In the genomic region with DNA sequence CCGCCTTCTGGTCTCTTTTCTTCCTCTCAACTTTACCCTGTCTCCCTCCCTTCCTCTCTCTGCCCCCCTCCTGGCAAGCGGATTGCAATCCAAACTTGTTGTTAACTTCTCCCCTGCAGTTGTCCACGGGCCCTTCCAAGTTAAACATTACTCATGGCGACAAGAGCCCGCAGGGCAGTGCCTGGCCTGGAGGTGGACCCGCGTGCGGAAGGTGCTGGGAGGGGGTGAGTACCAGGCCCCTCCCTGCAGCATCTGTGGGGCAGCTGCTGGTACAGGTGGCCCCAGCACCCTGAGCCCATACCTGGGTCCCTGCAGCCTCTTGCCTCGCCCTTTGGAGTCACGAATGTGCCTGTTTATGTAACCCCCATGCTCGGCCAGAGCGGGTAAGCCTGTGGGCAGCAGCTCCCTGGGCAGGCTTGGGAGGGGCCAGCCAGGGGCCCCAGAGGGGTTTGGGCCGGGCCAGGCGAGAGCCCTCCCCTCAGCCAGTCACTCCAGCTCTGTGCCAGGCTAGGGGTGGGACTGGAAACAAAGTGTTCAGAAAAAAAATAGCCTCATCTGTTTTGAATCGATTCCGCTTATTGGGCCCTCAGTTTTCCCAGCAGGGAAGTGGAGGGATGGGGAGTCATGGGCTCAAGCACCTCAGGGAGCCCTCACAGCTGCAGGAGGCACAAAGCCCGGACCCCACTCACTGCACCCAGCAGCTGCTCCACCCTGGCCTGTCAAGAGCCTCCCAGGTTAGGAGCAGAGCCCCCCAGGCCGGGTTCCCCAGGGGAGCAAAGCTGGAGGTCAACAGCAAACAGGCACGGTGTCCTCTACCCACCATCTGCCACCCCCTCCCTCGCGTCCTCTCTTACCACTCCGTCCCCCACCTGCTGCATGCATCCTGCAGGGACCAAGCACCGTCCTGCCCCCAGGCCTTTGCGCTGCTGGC, we compare ENCODE assay signal across 1 cellular context.
TF ChIP-seq lines count a peak whose summit lies in the region.

No MANE protein-coding gene starts in this region.

TF ChIP-seq in HepG2, 621 proteins besides CTCF, POLR2A, EP300 and RAD21 (continued from another document and continues in another):
- TF ChIP-seq, protein P1, sequence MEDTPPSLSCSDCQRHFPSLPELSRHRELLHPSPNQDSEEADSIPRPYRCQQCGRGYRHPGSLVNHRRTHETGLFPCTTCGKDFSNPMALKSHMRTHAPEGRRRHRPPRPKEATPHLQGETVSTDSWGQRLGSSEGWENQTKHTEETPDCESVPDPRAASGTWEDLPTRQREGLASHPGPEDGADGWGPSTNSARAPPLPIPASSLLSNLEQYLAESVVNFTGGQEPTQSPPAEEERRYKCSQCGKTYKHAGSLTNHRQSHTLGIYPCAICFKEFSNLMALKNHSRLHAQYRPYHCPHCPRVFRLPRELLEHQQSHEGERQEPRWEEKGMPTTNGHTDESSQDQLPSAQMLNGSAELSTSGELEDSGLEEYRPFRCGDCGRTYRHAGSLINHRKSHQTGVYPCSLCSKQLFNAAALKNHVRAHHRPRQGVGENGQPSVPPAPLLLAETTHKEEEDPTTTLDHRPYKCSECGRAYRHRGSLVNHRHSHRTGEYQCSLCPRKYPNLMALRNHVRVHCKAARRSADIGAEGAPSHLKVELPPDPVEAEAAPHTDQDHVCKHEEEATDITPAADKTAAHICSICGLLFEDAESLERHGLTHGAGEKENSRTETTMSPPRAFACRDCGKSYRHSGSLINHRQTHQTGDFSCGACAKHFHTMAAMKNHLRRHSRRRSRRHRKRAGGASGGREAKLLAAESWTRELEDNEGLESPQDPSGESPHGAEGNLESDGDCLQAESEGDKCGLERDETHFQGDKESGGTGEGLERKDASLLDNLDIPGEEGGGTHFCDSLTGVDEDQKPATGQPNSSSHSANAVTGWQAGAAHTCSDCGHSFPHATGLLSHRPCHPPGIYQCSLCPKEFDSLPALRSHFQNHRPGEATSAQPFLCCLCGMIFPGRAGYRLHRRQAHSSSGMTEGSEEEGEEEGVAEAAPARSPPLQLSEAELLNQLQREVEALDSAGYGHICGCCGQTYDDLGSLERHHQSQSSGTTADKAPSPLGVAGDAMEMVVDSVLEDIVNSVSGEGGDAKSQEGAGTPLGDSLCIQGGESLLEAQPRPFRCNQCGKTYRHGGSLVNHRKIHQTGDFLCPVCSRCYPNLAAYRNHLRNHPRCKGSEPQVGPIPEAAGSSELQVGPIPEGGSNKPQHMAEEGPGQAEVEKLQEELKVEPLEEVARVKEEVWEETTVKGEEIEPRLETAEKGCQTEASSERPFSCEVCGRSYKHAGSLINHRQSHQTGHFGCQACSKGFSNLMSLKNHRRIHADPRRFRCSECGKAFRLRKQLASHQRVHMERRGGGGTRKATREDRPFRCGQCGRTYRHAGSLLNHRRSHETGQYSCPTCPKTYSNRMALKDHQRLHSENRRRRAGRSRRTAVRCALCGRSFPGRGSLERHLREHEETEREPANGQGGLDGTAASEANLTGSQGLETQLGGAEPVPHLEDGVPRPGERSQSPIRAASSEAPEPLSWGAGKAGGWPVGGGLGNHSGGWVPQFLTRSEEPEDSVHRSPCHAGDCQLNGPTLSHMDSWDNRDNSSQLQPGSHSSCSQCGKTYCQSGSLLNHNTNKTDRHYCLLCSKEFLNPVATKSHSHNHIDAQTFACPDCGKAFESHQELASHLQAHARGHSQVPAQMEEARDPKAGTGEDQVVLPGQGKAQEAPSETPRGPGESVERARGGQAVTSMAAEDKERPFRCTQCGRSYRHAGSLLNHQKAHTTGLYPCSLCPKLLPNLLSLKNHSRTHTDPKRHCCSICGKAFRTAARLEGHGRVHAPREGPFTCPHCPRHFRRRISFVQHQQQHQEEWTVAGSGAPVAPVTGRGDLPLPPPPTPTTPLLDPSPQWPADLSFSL (CRISPR knock-in tag; IDR thresholded peaks at IDR 0.05) = no peak
- TF ChIP-seq, protein P2, sequence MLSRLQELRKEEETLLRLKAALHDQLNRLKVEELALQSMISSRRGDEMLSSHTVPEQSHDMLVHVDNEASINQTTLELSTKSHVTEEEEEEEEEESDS (CRISPR knock-in tag; IDR thresholded peaks at IDR 0.05; ENCODE audit: borderline replicate concordance) = no peak
- TF ChIP-seq JUN (CRISPR knock-in tag; IDR thresholded peaks at IDR 0.05) (no peak), NFKBIZ (CRISPR knock-in tag; IDR thresholded peaks at IDR 0.05) (no peak), SP4 (CRISPR knock-in tag; IDR thresholded peaks at IDR 0.05) (no peak), HES4 (CRISPR knock-in tag; IDR thresholded peaks at IDR 0.05; ENCODE audit: borderline replicate concordance) (no peak), CAMTA2 (CRISPR knock-in tag; IDR thresholded peaks at IDR 0.05; ENCODE audit: borderline replicate concordance) (no peak), EZH2 (conservative IDR thresholded peaks at IDR 0.05; ENCODE audit: low read depth, low read length) (no peak), SKI (IDR thresholded peaks at IDR 0.05; ENCODE audit: partially characterized antibody) (peak; percentile 36), YEATS2 (CRISPR knock-in tag; IDR thresholded peaks at IDR 0.05; ENCODE audit: borderline replicate concordance) (no peak), KDM5B (CRISPR knock-in tag; IDR thresholded peaks at IDR 0.05; ENCODE audit: borderline replicate concordance) (no peak), ZMAT3 (CRISPR knock-in tag; conservative IDR thresholded peaks at IDR 0.05) (no peak), FOXP1 (IDR thresholded peaks at IDR 0.05) (no peak), FOXP1 (CRISPR knock-in tag; IDR thresholded peaks at IDR 0.05) (peak; percentile 15; the same call in 1 of the 2 replicates), RFXANK (CRISPR knock-in tag; IDR thresholded peaks at IDR 0.05) (no peak), KAT7 (CRISPR knock-in tag; IDR thresholded peaks at IDR 0.05; ENCODE audit: borderline replicate concordance) (no peak), ARNTL (CRISPR knock-in tag; IDR thresholded peaks at IDR 0.05) (no peak), NCOR1 (IDR thresholded peaks at IDR 0.05; ENCODE audit: borderline replicate concordance, low read length) (no peak), ZNF160 (CRISPR knock-in tag; IDR thresholded peaks at IDR 0.05) (no peak), SAP130 (CRISPR knock-in tag; IDR thresholded peaks at IDR 0.05; ENCODE audit: low read depth) (peak; percentile 90), ZNF792 (CRISPR knock-in tag; IDR thresholded peaks at IDR 0.05) (peak; percentile 22; the same call in 1 of the 2 replicates), MAFF (IDR thresholded peaks at IDR 0.05; ENCODE audit: low read depth, low read length) (no peak), ZNF282 (IDR thresholded peaks at IDR 0.05; ENCODE audit: partially characterized antibody) (no peak), ZNF670 (CRISPR knock-in tag; IDR thresholded peaks at IDR 0.05; ENCODE audit: borderline replicate concordance) (no peak), SMARCE1 (IDR thresholded peaks at IDR 0.05; ENCODE audit: borderline replicate concordance) (no peak), FLYWCH1 (CRISPR knock-in tag; IDR thresholded peaks at IDR 0.05) (no peak), TAF1 (CRISPR knock-in tag; IDR thresholded peaks at IDR 0.05) (peak; percentile 50), GATAD1 (CRISPR knock-in tag; IDR thresholded peaks at IDR 0.05) (no peak), ZNF589 (CRISPR knock-in tag; conservative IDR thresholded peaks at IDR 0.05) (no peak), GPN1 (CRISPR knock-in tag; IDR thresholded peaks at IDR 0.05; ENCODE audit: borderline replicate concordance) (no peak), KLF12 (CRISPR knock-in tag; IDR thresholded peaks at IDR 0.05; ENCODE audit: borderline replicate concordance) (peak; percentile 26; the same call in 1 of the 2 replicates), ZNF83 (CRISPR knock-in tag; IDR thresholded peaks at IDR 0.05; ENCODE audit: borderline replicate concordance) (no peak), HNRNPL (IDR thresholded peaks at IDR 0.05; ENCODE audit: low read depth, low read length) (peak; percentile 97), ZNF546 (CRISPR knock-in tag; conservative IDR thresholded peaks at IDR 0.05) (no peak), CBX5 (CRISPR knock-in tag; IDR thresholded peaks at IDR 0.05; ENCODE audit: borderline replicate concordance) (peak; percentile 47; the same call in 1 of the 2 replicates), MTF1 (CRISPR knock-in tag; IDR thresholded peaks at IDR 0.05) (no peak), ESRRA (CRISPR knock-in tag; IDR thresholded peaks at IDR 0.05; ENCODE audit: low read depth) (no peak), ELF1 (CRISPR knock-in tag; IDR thresholded peaks at IDR 0.05) (peak; percentile 33; the same call in 1 of the 2 replicates), MTA1 (CRISPR knock-in tag; IDR thresholded peaks at IDR 0.05; ENCODE audit: borderline replicate concordance) (no peak), TBP (CRISPR knock-in tag; IDR thresholded peaks at IDR 0.05) (no peak), PCBP1 (IDR thresholded peaks at IDR 0.05; ENCODE audit: borderline replicate concordance, low read depth, low read length) (no peak), BHLHE40 (IDR thresholded peaks at IDR 0.05; ENCODE audit: low read length) (no peak; the same call in 1 of the 2 replicates), RFX5 (IDR thresholded peaks at IDR 0.05; ENCODE audit: low read depth, low read length) (no peak)
- TF ChIP-seq, protein P3, sequence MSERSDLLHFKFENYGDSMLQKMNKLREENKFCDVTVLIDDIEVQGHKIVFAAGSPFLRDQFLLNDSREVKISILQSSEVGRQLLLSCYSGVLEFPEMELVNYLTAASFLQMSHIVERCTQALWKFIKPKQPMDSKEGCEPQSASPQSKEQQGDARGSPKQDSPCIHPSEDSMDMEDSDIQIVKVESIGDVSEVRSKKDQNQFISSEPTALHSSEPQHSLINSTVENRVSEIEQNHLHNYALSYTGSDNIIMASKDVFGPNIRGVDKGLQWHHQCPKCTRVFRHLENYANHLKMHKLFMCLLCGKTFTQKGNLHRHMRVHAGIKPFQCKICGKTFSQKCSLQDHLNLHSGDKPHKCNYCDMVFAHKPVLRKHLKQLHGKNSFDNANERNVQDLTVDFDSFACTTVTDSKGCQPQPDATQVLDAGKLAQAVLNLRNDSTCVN (CRISPR knock-in tag; IDR thresholded peaks at IDR 0.05; ENCODE audit: borderline replicate concordance) = no peak
- TF ChIP-seq, protein P4, sequence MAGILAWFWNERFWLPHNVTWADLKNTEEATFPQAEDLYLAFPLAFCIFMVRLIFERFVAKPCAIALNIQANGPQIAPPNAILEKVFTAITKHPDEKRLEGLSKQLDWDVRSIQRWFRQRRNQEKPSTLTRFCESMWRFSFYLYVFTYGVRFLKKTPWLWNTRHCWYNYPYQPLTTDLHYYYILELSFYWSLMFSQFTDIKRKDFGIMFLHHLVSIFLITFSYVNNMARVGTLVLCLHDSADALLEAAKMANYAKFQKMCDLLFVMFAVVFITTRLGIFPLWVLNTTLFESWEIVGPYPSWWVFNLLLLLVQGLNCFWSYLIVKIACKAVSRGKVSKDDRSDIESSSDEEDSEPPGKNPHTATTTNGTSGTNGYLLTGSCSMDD (CRISPR knock-in tag; IDR thresholded peaks at IDR 0.05) = no peak
- TF ChIP-seq, protein P5, sequence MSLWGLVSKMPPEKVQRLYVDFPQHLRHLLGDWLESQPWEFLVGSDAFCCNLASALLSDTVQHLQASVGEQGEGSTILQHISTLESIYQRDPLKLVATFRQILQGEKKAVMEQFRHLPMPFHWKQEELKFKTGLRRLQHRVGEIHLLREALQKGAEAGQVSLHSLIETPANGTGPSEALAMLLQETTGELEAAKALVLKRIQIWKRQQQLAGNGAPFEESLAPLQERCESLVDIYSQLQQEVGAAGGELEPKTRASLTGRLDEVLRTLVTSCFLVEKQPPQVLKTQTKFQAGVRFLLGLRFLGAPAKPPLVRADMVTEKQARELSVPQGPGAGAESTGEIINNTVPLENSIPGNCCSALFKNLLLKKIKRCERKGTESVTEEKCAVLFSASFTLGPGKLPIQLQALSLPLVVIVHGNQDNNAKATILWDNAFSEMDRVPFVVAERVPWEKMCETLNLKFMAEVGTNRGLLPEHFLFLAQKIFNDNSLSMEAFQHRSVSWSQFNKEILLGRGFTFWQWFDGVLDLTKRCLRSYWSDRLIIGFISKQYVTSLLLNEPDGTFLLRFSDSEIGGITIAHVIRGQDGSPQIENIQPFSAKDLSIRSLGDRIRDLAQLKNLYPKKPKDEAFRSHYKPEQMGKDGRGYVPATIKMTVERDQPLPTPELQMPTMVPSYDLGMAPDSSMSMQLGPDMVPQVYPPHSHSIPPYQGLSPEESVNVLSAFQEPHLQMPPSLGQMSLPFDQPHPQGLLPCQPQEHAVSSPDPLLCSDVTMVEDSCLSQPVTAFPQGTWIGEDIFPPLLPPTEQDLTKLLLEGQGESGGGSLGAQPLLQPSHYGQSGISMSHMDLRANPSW (CRISPR knock-in tag; IDR thresholded peaks at IDR 0.05; ENCODE audit: borderline replicate concordance) = 0 out of 2 replicates have a peak, but pooled peaks have one; percentile 14
- TF ChIP-seq, protein P6, sequence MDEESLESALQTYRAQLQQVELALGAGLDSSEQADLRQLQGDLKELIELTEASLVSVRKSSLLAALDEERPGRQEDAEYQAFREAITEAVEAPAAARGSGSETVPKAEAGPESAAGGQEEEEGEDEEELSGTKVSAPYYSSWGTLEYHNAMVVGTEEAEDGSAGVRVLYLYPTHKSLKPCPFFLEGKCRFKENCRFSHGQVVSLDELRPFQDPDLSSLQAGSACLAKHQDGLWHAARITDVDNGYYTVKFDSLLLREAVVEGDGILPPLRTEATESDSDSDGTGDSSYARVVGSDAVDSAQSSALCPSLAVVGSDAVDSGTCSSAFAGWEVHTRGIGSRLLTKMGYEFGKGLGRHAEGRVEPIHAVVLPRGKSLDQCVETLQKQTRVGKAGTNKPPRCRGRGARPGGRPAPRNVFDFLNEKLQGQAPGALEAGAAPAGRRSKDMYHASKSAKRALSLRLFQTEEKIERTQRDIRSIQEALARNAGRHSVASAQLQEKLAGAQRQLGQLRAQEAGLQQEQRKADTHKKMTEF (CRISPR knock-in tag; IDR thresholded peaks at IDR 0.05) = peak; percentile 39; the same call in 1 of the 2 replicates
- TF ChIP-seq, protein P7, sequence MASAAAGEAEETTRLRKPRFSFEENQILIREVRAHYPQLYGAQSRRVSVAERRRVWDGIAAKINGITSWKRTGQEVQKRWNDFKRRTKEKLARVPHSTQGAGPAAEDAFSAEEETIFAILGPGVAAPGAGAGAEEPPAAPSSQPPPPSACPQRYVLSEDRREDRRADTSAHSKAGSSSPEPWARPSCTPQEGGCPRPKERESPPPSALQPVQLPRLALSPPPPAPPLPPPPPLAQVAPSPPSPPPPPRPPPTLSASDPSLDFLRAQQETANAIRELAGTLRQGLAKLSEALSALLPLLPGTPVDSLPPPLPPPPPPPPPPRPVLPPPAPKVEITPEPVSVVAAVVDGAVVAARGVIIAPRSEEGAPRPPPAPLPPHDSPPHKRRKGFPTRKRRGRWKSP (CRISPR knock-in tag; IDR thresholded peaks at IDR 0.05) = peak; percentile 5; the same call in 1 of the 2 replicates
- TF ChIP-seq, protein P8, sequence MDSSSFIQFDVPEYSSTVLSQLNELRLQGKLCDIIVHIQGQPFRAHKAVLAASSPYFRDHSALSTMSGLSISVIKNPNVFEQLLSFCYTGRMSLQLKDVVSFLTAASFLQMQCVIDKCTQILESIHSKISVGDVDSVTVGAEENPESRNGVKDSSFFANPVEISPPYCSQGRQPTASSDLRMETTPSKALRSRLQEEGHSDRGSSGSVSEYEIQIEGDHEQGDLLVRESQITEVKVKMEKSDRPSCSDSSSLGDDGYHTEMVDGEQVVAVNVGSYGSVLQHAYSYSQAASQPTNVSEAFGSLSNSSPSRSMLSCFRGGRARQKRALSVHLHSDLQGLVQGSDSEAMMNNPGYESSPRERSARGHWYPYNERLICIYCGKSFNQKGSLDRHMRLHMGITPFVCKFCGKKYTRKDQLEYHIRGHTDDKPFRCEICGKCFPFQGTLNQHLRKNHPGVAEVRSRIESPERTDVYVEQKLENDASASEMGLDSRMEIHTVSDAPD (CRISPR knock-in tag; IDR thresholded peaks at IDR 0.05) = no peak
